In the genomic region with DNA sequence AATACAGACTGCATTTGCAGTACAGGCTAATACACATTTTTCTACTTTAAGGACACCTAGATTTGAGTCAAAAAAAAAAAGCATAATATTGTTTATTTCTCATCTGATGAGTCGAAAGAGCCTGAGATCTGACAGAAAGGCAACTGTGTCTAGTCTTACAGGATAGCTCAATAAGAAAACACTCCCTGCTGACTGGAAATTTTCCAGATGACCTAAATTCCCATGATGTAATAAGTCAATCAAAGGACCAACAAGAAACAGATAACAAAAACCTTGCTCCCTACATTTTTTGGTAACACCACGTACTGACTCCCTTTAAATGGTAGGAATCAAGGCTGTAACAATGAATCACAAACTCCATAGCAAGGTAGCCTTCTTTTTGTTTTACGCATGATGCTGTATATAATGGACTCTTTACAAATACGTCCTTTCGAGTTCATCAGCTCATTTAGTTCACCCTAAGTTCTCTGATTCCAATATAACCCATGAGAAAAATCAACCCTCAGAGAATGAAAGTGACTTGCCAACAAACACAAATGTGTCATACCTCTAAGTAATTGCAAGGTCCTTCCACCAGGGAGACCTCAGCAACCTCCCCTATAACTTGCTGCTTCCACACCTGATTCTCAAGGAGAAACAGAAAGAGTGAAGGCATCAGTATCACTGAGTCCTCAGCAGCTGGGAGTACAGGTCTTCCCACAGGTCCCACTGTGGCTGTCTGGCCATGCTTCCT, we compare ENCODE assay signal across 1 cellular context.
TF ChIP-seq lines count a peak whose summit lies in the region.

No MANE protein-coding gene starts in this region.

TF ChIP-seq in GM12878, 131 proteins besides CTCF, POLR2A, EP300 and RAD21:
- no peak for TF ChIP-seq MYC (IDR thresholded peaks at IDR 0.05; ENCODE audit: insufficient read depth, insufficient read length, insufficient replicate concordance, low read length, severe bottlenecking)
- TF ChIP-seq ZNF217 (IDR thresholded peaks at IDR 0.05) = no peak
- no peak for TF ChIP-seq SMAD5 (IDR thresholded peaks at IDR 0.05; ENCODE audit: low read depth)
- no peak for TF ChIP-seq FOXM1 (IDR thresholded peaks at IDR 0.05; ENCODE audit: low read depth, low read length)
- TF ChIP-seq KDM1A (IDR thresholded peaks at IDR 0.05; ENCODE audit: borderline replicate concordance) = no peak
- TF ChIP-seq NFIC (IDR thresholded peaks at IDR 0.05; ENCODE audit: low read depth, low read length) = no peak
- TF ChIP-seq IRF5 (IDR thresholded peaks at IDR 0.05; ENCODE audit: borderline replicate concordance) = no peak
- no peak for TF ChIP-seq WRNIP1 (IDR thresholded peaks at IDR 0.05; ENCODE audit: borderline replicate concordance, low read depth, low read length)
- no peak for TF ChIP-seq KLF5 (IDR thresholded peaks at IDR 0.05; ENCODE audit: partially characterized antibody)
- no peak for TF ChIP-seq CBX3 (IDR thresholded peaks at IDR 0.05; ENCODE audit: borderline replicate concordance, low read depth)
- TF ChIP-seq, protein P1, sequence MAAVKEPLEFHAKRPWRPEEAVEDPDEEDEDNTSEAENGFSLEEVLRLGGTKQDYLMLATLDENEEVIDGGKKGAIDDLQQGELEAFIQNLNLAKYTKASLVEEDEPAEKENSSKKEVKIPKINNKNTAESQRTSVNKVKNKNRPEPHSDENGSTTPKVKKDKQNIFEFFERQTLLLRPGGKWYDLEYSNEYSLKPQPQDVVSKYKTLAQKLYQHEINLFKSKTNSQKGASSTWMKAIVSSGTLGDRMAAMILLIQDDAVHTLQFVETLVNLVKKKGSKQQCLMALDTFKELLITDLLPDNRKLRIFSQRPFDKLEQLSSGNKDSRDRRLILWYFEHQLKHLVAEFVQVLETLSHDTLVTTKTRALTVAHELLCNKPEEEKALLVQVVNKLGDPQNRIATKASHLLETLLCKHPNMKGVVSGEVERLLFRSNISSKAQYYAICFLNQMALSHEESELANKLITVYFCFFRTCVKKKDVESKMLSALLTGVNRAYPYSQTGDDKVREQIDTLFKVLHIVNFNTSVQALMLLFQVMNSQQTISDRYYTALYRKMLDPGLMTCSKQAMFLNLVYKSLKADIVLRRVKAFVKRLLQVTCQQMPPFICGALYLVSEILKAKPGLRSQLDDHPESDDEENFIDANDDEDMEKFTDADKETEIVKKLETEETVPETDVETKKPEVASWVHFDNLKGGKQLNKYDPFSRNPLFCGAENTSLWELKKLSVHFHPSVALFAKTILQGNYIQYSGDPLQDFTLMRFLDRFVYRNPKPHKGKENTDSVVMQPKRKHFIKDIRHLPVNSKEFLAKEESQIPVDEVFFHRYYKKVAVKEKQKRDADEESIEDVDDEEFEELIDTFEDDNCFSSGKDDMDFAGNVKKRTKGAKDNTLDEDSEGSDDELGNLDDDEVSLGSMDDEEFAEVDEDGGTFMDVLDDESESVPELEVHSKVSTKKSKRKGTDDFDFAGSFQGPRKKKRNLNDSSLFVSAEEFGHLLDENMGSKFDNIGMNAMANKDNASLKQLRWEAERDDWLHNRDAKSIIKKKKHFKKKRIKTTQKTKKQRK (IDR thresholded peaks at IDR 0.05; ENCODE audit: low read depth, low read length) = no peak
- no peak for TF ChIP-seq NFYA (IDR thresholded peaks at IDR 0.05; ENCODE audit: borderline replicate concordance, low read depth, low read length)
- TF ChIP-seq NRF1 (conservative IDR thresholded peaks at IDR 0.05; ENCODE audit: low read depth, low read length) = no peak
- TF ChIP-seq RB1 (IDR thresholded peaks at IDR 0.05; ENCODE audit: borderline replicate concordance) = no peak
- TF ChIP-seq ZBTB4 (CRISPR knock-in tag; IDR thresholded peaks at IDR 0.05) = no peak
- TF ChIP-seq PBX3 (IDR thresholded peaks at IDR 0.05; ENCODE audit: insufficient replicate concordance, low read depth, low read length) = no peak
- TF ChIP-seq, protein P2, sequence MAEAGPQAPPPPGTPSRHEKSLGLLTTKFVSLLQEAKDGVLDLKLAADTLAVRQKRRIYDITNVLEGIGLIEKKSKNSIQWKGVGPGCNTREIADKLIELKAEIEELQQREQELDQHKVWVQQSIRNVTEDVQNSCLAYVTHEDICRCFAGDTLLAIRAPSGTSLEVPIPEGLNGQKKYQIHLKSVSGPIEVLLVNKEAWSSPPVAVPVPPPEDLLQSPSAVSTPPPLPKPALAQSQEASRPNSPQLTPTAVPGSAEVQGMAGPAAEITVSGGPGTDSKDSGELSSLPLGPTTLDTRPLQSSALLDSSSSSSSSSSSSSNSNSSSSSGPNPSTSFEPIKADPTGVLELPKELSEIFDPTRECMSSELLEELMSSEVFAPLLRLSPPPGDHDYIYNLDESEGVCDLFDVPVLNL (IDR thresholded peaks at IDR 0.05; ENCODE audit: low read depth, low read length) = no peak
- TF ChIP-seq ASH2L (IDR thresholded peaks at IDR 0.05; ENCODE audit: borderline replicate concordance, low read depth) = no peak
- TF ChIP-seq CHD1 (IDR thresholded peaks at IDR 0.05; ENCODE audit: low read depth, low read length) = no peak
TF ChIP-seq in GM12878: peak in this region for 0.
